Comparison of ENCODE assay signal across 34 cellular contexts in genomic region chr22:43462701-43463100, GRCh38.
"Had no signal": no experiment of that assay in that cellular context is flagged by ENCODE, and none has a peak within 500 bp of the region (broad histone marks: within the 10 kb centered on the region; RNA-seq: fewer than 3 reads in every experiment).

No MANE protein-coding gene starts in this region.

- H3K4me3 ChIP-seq: MG63 had no signal

- H3K9me3 ChIP-seq: MG63 had no signal

- DNase-seq: Karpas-422, Kasumi-1, MG63, MM.1S, MV-4-11, NCI-H1048, NCI-H1092, NCI-H1092 treated with DMSO at 0.1 percent for 48 hours, NCI-H1105, NCI-H1105 treated with DMSO at 0.1 percent for 48 hours, NCI-H1417, NCI-H1417 treated with DMSO at 0.1 percent for 48 hours, NCI-H1436, NCI-H1436 treated with DMSO at 0.1 percent for 48 hours, NCI-H146, NCI-H1694, NCI-H1694 treated with DMSO at 0.1 percent for 48 hours, NCI-H187, NCI-H187 treated with DMSO at 0.1 percent for 48 hours, NCI-H1930, NCI-H2029, NCI-H2029 treated with DMSO at 0.1 percent for 48 hours, NCI-H2081, NCI-H2081 treated with DMSO at 0.1 percent for 48 hours, NCI-H2107, NCI-H2171, NCI-H2171 treated with DMSO at 0.1 percent for 48 hours, NCI-H2227 treated with DMSO at 0.1 percent for 48 hours, NCI-H226, NCI-H345, NCI-H446, NCI-H446 treated with DMSO at 0.1 percent for 48 hours, NCI-H510A, NCI-H510A treated with DMSO at 0.1 percent for 48 hours had no signal

- H3K36me3 ChIP-seq: MG63 had no signal
